Comparison of ENCODE assay signal across 1 cellular context in genomic region chr1:230978491-230979388, GRCh38.
A peak's percentile ranks its signal among the peaks of the same experiment; 100 is the strongest.
TF ChIP-seq lines count a peak whose summit lies in the region.

Gene ARV1, plus strand, starts transcription at chr1:230979094. Its CDS starts 12 bp downstream, at chr1:230979106.
Gene TTC13, minus strand, starts transcription at chr1:230978861. Its CDS starts 31 bp downstream, at chr1:230978830.

TF ChIP-seq in K562, 482 proteins besides CTCF, POLR2A, EP300 and RAD21 (continued from another document and continues in another):
- TF ChIP-seq, protein P1, sequence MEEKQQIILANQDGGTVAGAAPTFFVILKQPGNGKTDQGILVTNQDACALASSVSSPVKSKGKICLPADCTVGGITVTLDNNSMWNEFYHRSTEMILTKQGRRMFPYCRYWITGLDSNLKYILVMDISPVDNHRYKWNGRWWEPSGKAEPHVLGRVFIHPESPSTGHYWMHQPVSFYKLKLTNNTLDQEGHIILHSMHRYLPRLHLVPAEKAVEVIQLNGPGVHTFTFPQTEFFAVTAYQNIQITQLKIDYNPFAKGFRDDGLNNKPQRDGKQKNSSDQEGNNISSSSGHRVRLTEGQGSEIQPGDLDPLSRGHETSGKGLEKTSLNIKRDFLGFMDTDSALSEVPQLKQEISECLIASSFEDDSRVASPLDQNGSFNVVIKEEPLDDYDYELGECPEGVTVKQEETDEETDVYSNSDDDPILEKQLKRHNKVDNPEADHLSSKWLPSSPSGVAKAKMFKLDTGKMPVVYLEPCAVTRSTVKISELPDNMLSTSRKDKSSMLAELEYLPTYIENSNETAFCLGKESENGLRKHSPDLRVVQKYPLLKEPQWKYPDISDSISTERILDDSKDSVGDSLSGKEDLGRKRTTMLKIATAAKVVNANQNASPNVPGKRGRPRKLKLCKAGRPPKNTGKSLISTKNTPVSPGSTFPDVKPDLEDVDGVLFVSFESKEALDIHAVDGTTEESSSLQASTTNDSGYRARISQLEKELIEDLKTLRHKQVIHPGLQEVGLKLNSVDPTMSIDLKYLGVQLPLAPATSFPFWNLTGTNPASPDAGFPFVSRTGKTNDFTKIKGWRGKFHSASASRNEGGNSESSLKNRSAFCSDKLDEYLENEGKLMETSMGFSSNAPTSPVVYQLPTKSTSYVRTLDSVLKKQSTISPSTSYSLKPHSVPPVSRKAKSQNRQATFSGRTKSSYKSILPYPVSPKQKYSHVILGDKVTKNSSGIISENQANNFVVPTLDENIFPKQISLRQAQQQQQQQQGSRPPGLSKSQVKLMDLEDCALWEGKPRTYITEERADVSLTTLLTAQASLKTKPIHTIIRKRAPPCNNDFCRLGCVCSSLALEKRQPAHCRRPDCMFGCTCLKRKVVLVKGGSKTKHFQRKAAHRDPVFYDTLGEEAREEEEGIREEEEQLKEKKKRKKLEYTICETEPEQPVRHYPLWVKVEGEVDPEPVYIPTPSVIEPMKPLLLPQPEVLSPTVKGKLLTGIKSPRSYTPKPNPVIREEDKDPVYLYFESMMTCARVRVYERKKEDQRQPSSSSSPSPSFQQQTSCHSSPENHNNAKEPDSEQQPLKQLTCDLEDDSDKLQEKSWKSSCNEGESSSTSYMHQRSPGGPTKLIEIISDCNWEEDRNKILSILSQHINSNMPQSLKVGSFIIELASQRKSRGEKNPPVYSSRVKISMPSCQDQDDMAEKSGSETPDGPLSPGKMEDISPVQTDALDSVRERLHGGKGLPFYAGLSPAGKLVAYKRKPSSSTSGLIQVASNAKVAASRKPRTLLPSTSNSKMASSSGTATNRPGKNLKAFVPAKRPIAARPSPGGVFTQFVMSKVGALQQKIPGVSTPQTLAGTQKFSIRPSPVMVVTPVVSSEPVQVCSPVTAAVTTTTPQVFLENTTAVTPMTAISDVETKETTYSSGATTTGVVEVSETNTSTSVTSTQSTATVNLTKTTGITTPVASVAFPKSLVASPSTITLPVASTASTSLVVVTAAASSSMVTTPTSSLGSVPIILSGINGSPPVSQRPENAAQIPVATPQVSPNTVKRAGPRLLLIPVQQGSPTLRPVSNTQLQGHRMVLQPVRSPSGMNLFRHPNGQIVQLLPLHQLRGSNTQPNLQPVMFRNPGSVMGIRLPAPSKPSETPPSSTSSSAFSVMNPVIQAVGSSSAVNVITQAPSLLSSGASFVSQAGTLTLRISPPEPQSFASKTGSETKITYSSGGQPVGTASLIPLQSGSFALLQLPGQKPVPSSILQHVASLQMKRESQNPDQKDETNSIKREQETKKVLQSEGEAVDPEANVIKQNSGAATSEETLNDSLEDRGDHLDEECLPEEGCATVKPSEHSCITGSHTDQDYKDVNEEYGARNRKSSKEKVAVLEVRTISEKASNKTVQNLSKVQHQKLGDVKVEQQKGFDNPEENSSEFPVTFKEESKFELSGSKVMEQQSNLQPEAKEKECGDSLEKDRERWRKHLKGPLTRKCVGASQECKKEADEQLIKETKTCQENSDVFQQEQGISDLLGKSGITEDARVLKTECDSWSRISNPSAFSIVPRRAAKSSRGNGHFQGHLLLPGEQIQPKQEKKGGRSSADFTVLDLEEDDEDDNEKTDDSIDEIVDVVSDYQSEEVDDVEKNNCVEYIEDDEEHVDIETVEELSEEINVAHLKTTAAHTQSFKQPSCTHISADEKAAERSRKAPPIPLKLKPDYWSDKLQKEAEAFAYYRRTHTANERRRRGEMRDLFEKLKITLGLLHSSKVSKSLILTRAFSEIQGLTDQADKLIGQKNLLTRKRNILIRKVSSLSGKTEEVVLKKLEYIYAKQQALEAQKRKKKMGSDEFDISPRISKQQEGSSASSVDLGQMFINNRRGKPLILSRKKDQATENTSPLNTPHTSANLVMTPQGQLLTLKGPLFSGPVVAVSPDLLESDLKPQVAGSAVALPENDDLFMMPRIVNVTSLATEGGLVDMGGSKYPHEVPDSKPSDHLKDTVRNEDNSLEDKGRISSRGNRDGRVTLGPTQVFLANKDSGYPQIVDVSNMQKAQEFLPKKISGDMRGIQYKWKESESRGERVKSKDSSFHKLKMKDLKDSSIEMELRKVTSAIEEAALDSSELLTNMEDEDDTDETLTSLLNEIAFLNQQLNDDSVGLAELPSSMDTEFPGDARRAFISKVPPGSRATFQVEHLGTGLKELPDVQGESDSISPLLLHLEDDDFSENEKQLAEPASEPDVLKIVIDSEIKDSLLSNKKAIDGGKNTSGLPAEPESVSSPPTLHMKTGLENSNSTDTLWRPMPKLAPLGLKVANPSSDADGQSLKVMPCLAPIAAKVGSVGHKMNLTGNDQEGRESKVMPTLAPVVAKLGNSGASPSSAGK (IDR thresholded peaks at IDR 0.05) = 0 out of 2 replicates have a peak, but pooled peaks have one; percentile 47
- TF ChIP-seq FOXJ3 (CRISPR knock-in tag; IDR thresholded peaks at IDR 0.05) (no peak), CBX8 (IDR thresholded peaks at IDR 0.05; ENCODE audit: borderline replicate concordance, extremely low read depth, low read depth, low read length, poor library complexity, severe bottlenecking) (no peak), SAFB (IDR thresholded peaks at IDR 0.05; ENCODE audit: borderline replicate concordance, low read depth, low read length) (no peak), ZNF589 (CRISPR knock-in tag; IDR thresholded peaks at IDR 0.05; ENCODE audit: low read depth) (0 out of 2 replicates have a peak, but pooled peaks have one; percentile 54), RNF219 (CRISPR knock-in tag; IDR thresholded peaks at IDR 0.05) (no peak), SETDB1 (IDR thresholded peaks at IDR 0.05; ENCODE audit: low read length) (peak; percentile 23), KDM4B (IDR thresholded peaks at IDR 0.05; ENCODE audit: borderline replicate concordance in 2 of 2, low read depth in 1 of 2) (peak in 1 of 2 experiments; percentile 93; a peak in 2 of 4 replicates), STAT5B (CRISPR knock-in tag; IDR thresholded peaks at IDR 0.05) (no peak), GTF2A2 (tag; IDR thresholded peaks at IDR 0.05) (0 out of 2 replicates have a peak, but pooled peaks have one; percentile 22), CHD2 (IDR thresholded peaks at IDR 0.05; ENCODE audit: low read depth, low read length) (no peak), ZC3H4 (CRISPR knock-in tag; IDR thresholded peaks at IDR 0.05; ENCODE audit: borderline replicate concordance) (no peak), MEIS2 (IDR thresholded peaks at IDR 0.05; ENCODE audit: partially characterized antibody) (peak; percentile 84), MYNN (IDR thresholded peaks at IDR 0.05) (peak; percentile 90), MYNN (CRISPR knock-in tag; IDR thresholded peaks at IDR 0.05) (no peak), JUN (IDR thresholded peaks at IDR 0.05; ENCODE audit: borderline replicate concordance, low read depth, low read length) (peak; percentile 43; the same call in 1 of the 2 replicates), JUN (CRISPR knock-in tag; IDR thresholded peaks at IDR 0.05; ENCODE audit: borderline replicate concordance) (peak; percentile 49; the same call in 1 of the 2 replicates), ZNF764 (CRISPR knock-in tag; IDR thresholded peaks at IDR 0.05; ENCODE audit: low read depth) (no peak), SMARCE1 (IDR thresholded peaks at IDR 0.05) (peak; percentile 58; the same call in 1 of the 2 replicates), AFF1 (IDR thresholded peaks at IDR 0.05; ENCODE audit: low read depth in 1 of 2, partially characterized antibody in 2 of 2) (peak; percentile 88 to 99), TGIF2 (CRISPR knock-in tag; IDR thresholded peaks at IDR 0.05) (no peak; the same call in 1 of the 2 replicates), CBX3 (IDR thresholded peaks at IDR 0.05; ENCODE audit: borderline replicate concordance in 1 of 2, low read length in 2 of 2) (peak in 1 of 2 experiments; percentile 32; a peak in 1 of 3 replicates), DPF2 (IDR thresholded peaks at IDR 0.05) (peak; percentile 69), TFAM (CRISPR knock-in tag; conservative IDR thresholded peaks at IDR 0.05) (no peak)
- TF ChIP-seq, protein P2, sequence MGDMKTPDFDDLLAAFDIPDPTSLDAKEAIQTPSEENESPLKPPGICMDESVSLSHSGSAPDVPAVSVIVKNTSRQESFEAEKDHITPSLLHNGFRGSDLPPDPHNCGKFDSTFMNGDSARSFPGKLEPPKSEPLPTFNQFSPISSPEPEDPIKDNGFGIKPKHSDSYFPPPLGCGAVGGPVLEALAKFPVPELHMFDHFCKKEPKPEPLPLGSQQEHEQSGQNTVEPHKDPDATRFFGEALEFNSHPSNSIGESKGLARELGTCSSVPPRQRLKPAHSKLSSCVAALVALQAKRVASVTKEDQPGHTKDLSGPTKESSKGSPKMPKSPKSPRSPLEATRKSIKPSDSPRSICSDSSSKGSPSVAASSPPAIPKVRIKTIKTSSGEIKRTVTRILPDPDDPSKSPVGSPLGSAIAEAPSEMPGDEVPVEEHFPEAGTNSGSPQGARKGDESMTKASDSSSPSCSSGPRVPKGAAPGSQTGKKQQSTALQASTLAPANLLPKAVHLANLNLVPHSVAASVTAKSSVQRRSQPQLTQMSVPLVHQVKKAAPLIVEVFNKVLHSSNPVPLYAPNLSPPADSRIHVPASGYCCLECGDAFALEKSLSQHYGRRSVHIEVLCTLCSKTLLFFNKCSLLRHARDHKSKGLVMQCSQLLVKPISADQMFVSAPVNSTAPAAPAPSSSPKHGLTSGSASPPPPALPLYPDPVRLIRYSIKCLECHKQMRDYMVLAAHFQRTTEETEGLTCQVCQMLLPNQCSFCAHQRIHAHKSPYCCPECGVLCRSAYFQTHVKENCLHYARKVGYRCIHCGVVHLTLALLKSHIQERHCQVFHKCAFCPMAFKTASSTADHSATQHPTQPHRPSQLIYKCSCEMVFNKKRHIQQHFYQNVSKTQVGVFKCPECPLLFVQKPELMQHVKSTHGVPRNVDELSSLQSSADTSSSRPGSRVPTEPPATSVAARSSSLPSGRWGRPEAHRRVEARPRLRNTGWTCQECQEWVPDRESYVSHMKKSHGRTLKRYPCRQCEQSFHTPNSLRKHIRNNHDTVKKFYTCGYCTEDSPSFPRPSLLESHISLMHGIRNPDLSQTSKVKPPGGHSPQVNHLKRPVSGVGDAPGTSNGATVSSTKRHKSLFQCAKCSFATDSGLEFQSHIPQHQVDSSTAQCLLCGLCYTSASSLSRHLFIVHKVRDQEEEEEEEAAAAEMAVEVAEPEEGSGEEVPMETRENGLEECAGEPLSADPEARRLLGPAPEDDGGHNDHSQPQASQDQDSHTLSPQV (IDR thresholded peaks at IDR 0.05) = peak; percentile 90
- TF ChIP-seq, protein P3, sequence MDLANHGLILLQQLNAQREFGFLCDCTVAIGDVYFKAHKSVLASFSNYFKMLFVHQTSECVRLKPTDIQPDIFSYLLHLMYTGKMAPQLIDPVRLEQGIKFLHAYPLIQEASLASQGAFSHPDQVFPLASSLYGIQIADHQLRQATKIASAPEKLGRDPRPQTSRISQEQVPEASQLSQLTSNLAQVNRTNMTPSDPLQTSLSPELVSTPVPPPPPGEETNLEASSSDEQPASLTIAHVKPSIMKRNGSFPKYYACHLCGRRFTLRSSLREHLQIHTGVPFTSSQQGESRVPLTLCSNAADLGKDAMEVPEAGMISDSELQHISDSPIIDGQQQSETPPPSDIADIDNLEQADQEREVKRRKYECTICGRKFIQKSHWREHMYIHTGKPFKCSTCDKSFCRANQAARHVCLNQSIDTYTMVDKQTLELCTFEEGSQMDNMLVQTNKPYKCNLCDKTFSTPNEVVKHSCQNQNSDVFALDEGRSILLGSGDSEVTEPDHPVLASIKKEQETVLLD (IDR thresholded peaks at IDR 0.05) = peak; percentile 92
- TF ChIP-seq, protein P4, sequence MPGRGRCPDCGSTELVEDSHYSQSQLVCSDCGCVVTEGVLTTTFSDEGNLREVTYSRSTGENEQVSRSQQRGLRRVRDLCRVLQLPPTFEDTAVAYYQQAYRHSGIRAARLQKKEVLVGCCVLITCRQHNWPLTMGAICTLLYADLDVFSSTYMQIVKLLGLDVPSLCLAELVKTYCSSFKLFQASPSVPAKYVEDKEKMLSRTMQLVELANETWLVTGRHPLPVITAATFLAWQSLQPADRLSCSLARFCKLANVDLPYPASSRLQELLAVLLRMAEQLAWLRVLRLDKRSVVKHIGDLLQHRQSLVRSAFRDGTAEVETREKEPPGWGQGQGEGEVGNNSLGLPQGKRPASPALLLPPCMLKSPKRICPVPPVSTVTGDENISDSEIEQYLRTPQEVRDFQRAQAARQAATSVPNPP (IDR thresholded peaks at IDR 0.05; ENCODE audit: borderline replicate concordance, insufficient read depth, insufficient read length) = no peak
